Comparison of ENCODE assay signal across 1 cellular context in the genomic region with DNA sequence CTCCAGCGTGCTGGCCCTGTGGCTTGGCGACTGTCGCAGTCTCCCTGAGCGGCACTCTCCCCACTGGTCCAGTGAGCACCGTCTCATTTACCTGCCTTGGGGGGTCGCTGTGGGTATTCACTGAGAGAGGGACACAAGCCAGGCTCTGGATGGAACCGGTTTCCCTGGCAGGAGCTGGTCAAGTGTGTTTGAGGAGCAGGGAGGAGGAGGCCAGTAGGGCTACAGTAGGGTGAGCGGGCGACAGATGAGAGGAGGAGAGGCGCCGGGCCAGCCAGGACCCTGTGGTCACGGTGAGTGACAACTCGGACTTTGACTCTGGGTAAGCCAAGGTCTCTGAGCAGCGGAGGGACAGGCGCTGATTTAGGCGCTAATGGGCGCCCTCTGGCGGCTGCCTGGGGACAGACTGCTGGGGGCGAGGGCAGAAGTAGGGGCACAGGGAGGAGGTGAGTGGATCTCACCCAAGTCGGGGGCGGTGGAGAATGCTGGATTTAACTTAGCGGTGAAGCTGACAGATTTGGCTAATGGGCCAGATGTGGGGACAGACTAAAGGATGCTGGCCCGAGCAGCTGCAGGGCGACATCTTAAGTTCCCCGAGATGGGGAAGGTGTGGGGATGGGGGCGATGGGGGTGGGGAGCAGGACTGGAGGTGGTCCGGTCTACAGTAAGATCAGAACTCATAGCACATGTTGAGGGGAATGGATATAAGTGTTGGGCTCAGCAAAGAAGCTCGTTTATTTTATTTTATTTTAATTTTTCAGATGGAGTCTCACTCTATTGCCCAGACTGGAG.
TF ChIP-seq lines count a peak whose summit lies in the region.

No MANE protein-coding gene starts in this region.

TF ChIP-seq in HepG2, 621 proteins besides CTCF, POLR2A, EP300 and RAD21 (continued from another document and continues in another):
- TF ChIP-seq, protein P1, sequence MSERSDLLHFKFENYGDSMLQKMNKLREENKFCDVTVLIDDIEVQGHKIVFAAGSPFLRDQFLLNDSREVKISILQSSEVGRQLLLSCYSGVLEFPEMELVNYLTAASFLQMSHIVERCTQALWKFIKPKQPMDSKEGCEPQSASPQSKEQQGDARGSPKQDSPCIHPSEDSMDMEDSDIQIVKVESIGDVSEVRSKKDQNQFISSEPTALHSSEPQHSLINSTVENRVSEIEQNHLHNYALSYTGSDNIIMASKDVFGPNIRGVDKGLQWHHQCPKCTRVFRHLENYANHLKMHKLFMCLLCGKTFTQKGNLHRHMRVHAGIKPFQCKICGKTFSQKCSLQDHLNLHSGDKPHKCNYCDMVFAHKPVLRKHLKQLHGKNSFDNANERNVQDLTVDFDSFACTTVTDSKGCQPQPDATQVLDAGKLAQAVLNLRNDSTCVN (CRISPR knock-in tag; IDR thresholded peaks at IDR 0.05; ENCODE audit: borderline replicate concordance), result 0 out of 2 replicates have a peak, but pooled peaks have one; percentile 73
- peak; percentile 87 for TF ChIP-seq REPIN1 (CRISPR knock-in tag; IDR thresholded peaks at IDR 0.05; ENCODE audit: borderline replicate concordance, low read depth)
- no peak for TF ChIP-seq HOXA7 (CRISPR knock-in tag; IDR thresholded peaks at IDR 0.05)
- no peak for TF ChIP-seq STAT5B (CRISPR knock-in tag; IDR thresholded peaks at IDR 0.05)
- TF ChIP-seq, protein P2, sequence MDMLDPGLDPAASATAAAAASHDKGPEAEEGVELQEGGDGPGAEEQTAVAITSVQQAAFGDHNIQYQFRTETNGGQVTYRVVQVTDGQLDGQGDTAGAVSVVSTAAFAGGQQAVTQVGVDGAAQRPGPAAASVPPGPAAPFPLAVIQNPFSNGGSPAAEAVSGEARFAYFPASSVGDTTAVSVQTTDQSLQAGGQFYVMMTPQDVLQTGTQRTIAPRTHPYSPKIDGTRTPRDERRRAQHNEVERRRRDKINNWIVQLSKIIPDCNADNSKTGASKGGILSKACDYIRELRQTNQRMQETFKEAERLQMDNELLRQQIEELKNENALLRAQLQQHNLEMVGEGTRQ (IDR thresholded peaks at IDR 0.05; ENCODE audit: low read depth, low read length), result no peak
- TF ChIP-seq, protein P2 (CRISPR knock-in tag; IDR thresholded peaks at IDR 0.05; ENCODE audit: borderline replicate concordance), result no peak
- TF ChIP-seq ZNF841 (CRISPR knock-in tag; IDR thresholded peaks at IDR 0.05; ENCODE audit: borderline replicate concordance), result peak; percentile 40; the same call in 1 of the 2 replicates
- TF ChIP-seq, protein P3, sequence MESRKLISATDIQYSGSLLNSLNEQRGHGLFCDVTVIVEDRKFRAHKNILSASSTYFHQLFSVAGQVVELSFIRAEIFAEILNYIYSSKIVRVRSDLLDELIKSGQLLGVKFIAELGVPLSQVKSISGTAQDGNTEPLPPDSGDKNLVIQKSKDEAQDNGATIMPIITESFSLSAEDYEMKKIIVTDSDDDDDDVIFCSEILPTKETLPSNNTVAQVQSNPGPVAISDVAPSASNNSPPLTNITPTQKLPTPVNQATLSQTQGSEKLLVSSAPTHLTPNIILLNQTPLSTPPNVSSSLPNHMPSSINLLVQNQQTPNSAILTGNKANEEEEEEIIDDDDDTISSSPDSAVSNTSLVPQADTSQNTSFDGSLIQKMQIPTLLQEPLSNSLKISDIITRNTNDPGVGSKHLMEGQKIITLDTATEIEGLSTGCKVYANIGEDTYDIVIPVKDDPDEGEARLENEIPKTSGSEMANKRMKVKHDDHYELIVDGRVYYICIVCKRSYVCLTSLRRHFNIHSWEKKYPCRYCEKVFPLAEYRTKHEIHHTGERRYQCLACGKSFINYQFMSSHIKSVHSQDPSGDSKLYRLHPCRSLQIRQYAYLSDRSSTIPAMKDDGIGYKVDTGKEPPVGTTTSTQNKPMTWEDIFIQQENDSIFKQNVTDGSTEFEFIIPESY (CRISPR knock-in tag; IDR thresholded peaks at IDR 0.05), result peak; percentile 45; the same call in 1 of the 2 replicates
- TF ChIP-seq SETDB1 (CRISPR knock-in tag; IDR thresholded peaks at IDR 0.05; ENCODE audit: borderline replicate concordance), result no peak
- TF ChIP-seq XRCC5 (optimal IDR thresholded peaks at IDR 0.05; ENCODE audit: low read length), result peak; percentile 92
- TF ChIP-seq ZFP90 (CRISPR knock-in tag; IDR thresholded peaks at IDR 0.05; ENCODE audit: borderline replicate concordance), result peak; percentile 84; the same call in 1 of the 2 replicates
- 0 out of 2 replicates have a peak, but pooled peaks have one; percentile 57 for TF ChIP-seq ZNF607 (CRISPR knock-in tag; IDR thresholded peaks at IDR 0.05; ENCODE audit: borderline replicate concordance)
- TF ChIP-seq ZNF563 (CRISPR knock-in tag; IDR thresholded peaks at IDR 0.05), result no peak
- peak; percentile 55; the same call in 1 of the 2 replicates for TF ChIP-seq KAT7 (CRISPR knock-in tag; IDR thresholded peaks at IDR 0.05; ENCODE audit: borderline replicate concordance)
- TF ChIP-seq ZNF567 (CRISPR knock-in tag; IDR thresholded peaks at IDR 0.05; ENCODE audit: borderline replicate concordance), result 0 out of 2 replicates have a peak, but pooled peaks have one; percentile 44
- no peak for TF ChIP-seq ZFP36L2 (CRISPR knock-in tag; IDR thresholded peaks at IDR 0.05)
- TF ChIP-seq ZNF776 (CRISPR knock-in tag; IDR thresholded peaks at IDR 0.05), result 0 out of 2 replicates have a peak, but pooled peaks have one; percentile 71
- no peak for TF ChIP-seq RARG (CRISPR knock-in tag; IDR thresholded peaks at IDR 0.05; ENCODE audit: low read depth)
- TF ChIP-seq, protein P4, sequence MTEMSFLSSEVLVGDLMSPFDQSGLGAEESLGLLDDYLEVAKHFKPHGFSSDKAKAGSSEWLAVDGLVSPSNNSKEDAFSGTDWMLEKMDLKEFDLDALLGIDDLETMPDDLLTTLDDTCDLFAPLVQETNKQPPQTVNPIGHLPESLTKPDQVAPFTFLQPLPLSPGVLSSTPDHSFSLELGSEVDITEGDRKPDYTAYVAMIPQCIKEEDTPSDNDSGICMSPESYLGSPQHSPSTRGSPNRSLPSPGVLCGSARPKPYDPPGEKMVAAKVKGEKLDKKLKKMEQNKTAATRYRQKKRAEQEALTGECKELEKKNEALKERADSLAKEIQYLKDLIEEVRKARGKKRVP (CRISPR knock-in tag; IDR thresholded peaks at IDR 0.05), result peak in 1 of 2 experiments; percentile 29; a peak in 1 of 4 replicates
- TF ChIP-seq, protein P5, sequence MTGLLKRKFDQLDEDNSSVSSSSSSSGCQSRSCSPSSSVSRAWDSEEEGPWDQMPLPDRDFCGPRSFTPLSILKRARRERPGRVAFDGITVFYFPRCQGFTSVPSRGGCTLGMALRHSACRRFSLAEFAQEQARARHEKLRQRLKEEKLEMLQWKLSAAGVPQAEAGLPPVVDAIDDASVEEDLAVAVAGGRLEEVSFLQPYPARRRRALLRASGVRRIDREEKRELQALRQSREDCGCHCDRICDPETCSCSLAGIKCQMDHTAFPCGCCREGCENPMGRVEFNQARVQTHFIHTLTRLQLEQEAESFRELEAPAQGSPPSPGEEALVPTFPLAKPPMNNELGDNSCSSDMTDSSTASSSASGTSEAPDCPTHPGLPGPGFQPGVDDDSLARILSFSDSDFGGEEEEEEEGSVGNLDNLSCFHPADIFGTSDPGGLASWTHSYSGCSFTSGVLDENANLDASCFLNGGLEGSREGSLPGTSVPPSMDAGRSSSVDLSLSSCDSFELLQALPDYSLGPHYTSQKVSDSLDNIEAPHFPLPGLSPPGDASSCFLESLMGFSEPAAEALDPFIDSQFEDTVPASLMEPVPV (CRISPR knock-in tag; IDR thresholded peaks at IDR 0.05), result no peak
- TF ChIP-seq, protein P6, sequence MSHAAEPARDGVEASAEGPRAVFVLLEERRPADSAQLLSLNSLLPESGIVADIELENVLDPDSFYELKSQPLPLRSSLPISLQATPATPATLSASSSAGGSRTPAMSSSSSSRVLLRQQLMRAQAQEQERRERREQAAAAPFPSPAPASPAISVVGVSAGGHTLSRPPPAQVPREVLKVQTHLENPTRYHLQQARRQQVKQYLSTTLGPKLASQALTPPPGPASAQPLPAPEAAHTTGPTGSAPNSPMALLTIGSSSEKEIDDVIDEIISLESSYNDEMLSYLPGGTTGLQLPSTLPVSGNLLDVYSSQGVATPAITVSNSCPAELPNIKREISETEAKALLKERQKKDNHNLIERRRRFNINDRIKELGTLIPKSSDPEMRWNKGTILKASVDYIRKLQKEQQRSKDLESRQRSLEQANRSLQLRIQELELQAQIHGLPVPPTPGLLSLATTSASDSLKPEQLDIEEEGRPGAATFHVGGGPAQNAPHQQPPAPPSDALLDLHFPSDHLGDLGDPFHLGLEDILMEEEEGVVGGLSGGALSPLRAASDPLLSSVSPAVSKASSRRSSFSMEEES (CRISPR knock-in tag; IDR thresholded peaks at IDR 0.05), result 0 out of 2 replicates have a peak, but pooled peaks have one; percentile 34
- no peak for TF ChIP-seq NR2F1 (CRISPR knock-in tag; IDR thresholded peaks at IDR 0.05)
- TF ChIP-seq YY1 (IDR thresholded peaks at IDR 0.05; ENCODE audit: insufficient read depth, insufficient replicate concordance, low read depth, low read length), result peak; percentile 39
- TF ChIP-seq TBL1XR1 (IDR thresholded peaks at IDR 0.05; ENCODE audit: borderline replicate concordance, low read length, partially characterized antibody), result no peak
- TF ChIP-seq, protein P7, sequence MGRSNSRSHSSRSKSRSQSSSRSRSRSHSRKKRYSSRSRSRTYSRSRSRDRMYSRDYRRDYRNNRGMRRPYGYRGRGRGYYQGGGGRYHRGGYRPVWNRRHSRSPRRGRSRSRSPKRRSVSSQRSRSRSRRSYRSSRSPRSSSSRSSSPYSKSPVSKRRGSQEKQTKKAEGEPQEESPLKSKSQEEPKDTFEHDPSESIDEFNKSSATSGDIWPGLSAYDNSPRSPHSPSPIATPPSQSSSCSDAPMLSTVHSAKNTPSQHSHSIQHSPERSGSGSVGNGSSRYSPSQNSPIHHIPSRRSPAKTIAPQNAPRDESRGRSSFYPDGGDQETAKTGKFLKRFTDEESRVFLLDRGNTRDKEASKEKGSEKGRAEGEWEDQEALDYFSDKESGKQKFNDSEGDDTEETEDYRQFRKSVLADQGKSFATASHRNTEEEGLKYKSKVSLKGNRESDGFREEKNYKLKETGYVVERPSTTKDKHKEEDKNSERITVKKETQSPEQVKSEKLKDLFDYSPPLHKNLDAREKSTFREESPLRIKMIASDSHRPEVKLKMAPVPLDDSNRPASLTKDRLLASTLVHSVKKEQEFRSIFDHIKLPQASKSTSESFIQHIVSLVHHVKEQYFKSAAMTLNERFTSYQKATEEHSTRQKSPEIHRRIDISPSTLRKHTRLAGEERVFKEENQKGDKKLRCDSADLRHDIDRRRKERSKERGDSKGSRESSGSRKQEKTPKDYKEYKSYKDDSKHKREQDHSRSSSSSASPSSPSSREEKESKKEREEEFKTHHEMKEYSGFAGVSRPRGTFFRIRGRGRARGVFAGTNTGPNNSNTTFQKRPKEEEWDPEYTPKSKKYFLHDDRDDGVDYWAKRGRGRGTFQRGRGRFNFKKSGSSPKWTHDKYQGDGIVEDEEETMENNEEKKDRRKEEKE (IDR thresholded peaks at IDR 0.05), result no peak
- TF ChIP-seq SIN3A (IDR thresholded peaks at IDR 0.05; ENCODE audit: borderline replicate concordance, low read depth, low read length), result no peak
- no peak for TF ChIP-seq GZF1 (CRISPR knock-in tag; IDR thresholded peaks at IDR 0.05)
- TF ChIP-seq NBN (conservative IDR thresholded peaks at IDR 0.05), result no peak
- no peak for TF ChIP-seq NR3C1 (CRISPR knock-in tag; IDR thresholded peaks at IDR 0.05)
- no peak for TF ChIP-seq NPAS2 (CRISPR knock-in tag; IDR thresholded peaks at IDR 0.05; ENCODE audit: borderline replicate concordance)
- TF ChIP-seq ZNF546 (CRISPR knock-in tag; conservative IDR thresholded peaks at IDR 0.05), result no peak
- TF ChIP-seq ETV5 (CRISPR knock-in tag; IDR thresholded peaks at IDR 0.05; ENCODE audit: borderline replicate concordance), result peak; percentile 50; the same call in 1 of the 2 replicates
- no peak for TF ChIP-seq MAFG (CRISPR knock-in tag; IDR thresholded peaks at IDR 0.05)
- TF ChIP-seq ZNF205 (CRISPR knock-in tag; IDR thresholded peaks at IDR 0.05), result peak; percentile 85
- TF ChIP-seq RORA (CRISPR knock-in tag; IDR thresholded peaks at IDR 0.05), result no peak
- peak; percentile 80 for TF ChIP-seq U2AF1 (optimal IDR thresholded peaks at IDR 0.05; ENCODE audit: low read depth, low read length)
- TF ChIP-seq TOPORS (CRISPR knock-in tag; IDR thresholded peaks at IDR 0.05), result no peak
- TF ChIP-seq, protein P8, sequence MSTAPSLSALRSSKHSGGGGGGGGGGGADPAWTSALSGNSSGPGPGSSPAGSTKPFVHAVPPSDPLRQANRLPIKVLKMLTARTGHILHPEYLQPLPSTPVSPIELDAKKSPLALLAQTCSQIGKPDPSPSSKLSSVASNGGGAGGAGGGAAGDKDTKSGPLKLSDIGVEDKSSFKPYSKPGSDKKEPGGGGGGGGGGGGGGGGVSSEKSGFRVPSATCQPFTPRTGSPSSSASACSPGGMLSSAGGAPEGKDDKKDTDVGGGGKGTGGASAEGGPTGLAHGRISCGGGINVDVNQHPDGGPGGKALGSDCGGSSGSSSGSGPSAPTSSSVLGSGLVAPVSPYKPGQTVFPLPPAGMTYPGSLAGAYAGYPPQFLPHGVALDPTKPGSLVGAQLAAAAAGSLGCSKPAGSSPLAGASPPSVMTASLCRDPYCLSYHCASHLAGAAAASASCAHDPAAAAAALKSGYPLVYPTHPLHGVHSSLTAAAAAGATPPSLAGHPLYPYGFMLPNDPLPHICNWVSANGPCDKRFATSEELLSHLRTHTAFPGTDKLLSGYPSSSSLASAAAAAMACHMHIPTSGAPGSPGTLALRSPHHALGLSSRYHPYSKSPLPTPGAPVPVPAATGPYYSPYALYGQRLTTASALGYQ (CRISPR knock-in tag; IDR thresholded peaks at IDR 0.05), result no peak
- no peak for TF ChIP-seq ZSCAN20 (CRISPR knock-in tag; IDR thresholded peaks at IDR 0.05; ENCODE audit: borderline replicate concordance)
- TF ChIP-seq HIVEP1 (CRISPR knock-in tag; IDR thresholded peaks at IDR 0.05), result peak; percentile 25; the same call in 1 of the 2 replicates
- TF ChIP-seq, protein P9, sequence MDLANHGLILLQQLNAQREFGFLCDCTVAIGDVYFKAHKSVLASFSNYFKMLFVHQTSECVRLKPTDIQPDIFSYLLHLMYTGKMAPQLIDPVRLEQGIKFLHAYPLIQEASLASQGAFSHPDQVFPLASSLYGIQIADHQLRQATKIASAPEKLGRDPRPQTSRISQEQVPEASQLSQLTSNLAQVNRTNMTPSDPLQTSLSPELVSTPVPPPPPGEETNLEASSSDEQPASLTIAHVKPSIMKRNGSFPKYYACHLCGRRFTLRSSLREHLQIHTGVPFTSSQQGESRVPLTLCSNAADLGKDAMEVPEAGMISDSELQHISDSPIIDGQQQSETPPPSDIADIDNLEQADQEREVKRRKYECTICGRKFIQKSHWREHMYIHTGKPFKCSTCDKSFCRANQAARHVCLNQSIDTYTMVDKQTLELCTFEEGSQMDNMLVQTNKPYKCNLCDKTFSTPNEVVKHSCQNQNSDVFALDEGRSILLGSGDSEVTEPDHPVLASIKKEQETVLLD (CRISPR knock-in tag; IDR thresholded peaks at IDR 0.05; ENCODE audit: low read depth), result peak; percentile 34; the same call in 1 of the 2 replicates
- TF ChIP-seq ZNF724P (CRISPR knock-in tag; IDR thresholded peaks at IDR 0.05; ENCODE audit: borderline replicate concordance), result no peak
